ENCODE assay signal across 25 cellular contexts in the genomic region with DNA sequence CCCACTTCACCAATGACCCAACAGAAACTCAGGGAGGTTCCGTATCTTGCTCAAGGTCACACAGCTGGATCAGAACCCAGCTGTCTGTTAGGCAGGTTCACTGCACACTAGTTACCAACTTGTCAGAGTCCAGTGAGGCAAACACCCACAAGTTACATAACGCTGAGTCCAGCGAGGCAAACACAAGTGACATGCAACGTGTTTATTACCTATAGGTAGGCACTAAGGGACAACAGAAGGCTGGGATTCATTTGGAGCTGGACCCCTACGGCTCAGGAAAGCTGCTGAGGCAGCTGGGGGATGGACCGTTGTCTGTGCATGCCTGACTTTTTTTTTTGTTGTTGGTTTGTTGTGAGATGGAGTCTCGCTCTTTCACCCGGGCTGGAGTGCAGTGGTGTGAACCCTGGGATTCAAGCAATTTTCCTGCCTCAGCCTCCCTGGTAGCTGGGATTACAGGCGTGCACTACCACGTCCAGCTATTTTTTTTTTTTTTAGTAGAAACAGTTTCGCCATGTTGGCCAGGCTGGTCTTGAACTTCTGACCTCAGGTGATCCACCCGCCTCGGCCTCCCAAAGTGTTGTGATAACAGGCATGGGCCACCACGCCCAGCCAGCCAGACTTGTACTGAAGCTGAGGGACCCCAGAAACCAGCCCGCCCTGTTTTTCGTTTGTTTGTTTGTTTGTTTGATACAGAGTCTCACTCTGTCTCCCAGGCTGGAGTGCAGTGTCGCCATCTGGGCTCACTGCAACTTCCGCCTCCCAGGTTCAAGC. TPM values are rescaled to one million over a fixed set of nuclear protein-coding genes. Genes with fewer than 3 reads are reported as not detected.
DNase-seq lines count a peak whose midpoint lies in the region; TF ChIP-seq lines count a peak whose summit lies in the region.
"Had no signal": no experiment of that assay in that cellular context is flagged by ENCODE, and none has a peak within 500 bp of the region (broad histone marks: within the 10 kb centered on the region; RNA-seq: fewer than 3 reads in every experiment).

No MANE protein-coding gene starts in this region.

- H3K79me2 ChIP-seq in hepatocyte (peaks cover 15% of the 10 kb centered on the region), OCI-LY7 (ENCODE audit: insufficient read depth, low read depth, low read length) (peaks cover 3% of the 10 kb centered on the region; the same call in 1 of the 2 replicates)

- H3K4me1 Mint-ChIP-seq in Calu3 (ENCODE audit: low read depth, unreplicated experiment), result peaks cover 34% of the 10 kb centered on the region
- peaks cover 23% of the 10 kb centered on the region for H3K4me1 Mint-ChIP-seq in neural crest cell

- intact Hi-C loops in Calu3 (cut with micrococcal nuclease; ENCODE audit: unreplicated experiment), result loop anchor here (5.0 kb wide), 2 partner anchors 34 to 54 kb away; no protein-coding TSS in a partner anchor
- intact Hi-C loops in OCI-LY7 (cut with micrococcal nuclease; ENCODE audit: unreplicated experiment), result loop anchor here (5.0 kb wide), 1 partner anchor 129 kb away; a partner anchor contains a TSS

- CTCF ChIA-PET in Calu3 (lab: Charles Lee), result no interaction called here
- CTCF ChIA-PET in HEK293T (lab: Yijun Ruan, JAX), result no interaction called here
- CTCF ChIA-PET in OCI-LY7 (lab: Charles Lee; ENCODE audit: unreplicated experiment), result no interaction called here

- DNase-seq in Calu3 (no peak), hepatocyte (ENCODE audit: low spot score) (peak; percentile 33), neural crest cell (ENCODE audit: low read depth, low spot score) (no peak), NK-92 (lab: John Stamatoyannopoulos, UW; ENCODE audit: unreplicated experiment) (no peak), HEK293T (ENCODE audit: extremely low spot score) (no peak), middle frontal gyrus (ENCODE audit: extremely low spot score, low spot score) (no peak), OCI-LY7 (ENCODE audit: low spot score) (no peak)
- DNase-seq: activated CD8-positive, alpha-beta memory T cell treated with anti-CD3 and anti-CD28 coated beads, Interleukin-2, amount 50 U/mL, for 48 hours; H7; midbrain; MV-4-11; NCI-H187; NCI-H226; occipital lobe; PC-9; right cardiac atrium; SJCRH30 had no signal

- H3K27ac ChIP-seq in VCaP (peak overlapping the region; percentile 96; the same call in 1 of the 2 replicates), hepatocyte (no peak overlapping the region), OCI-LY7 (ENCODE audit: low read depth, low read length, poor library complexity, severe bottlenecking) (no peak overlapping the region)
- H3K27ac ChIP-seq: PC-9, SJCRH30, suprapubic skin had no signal

- H3K27me3 Mint-ChIP-seq in Calu3 (ENCODE audit: unreplicated experiment) (no peaks in the 10 kb centered on the region), neural crest cell (ENCODE audit: low read depth) (peaks cover 13% of the 10 kb centered on the region)

- H3K36me3 ChIP-seq in hepatocyte (replicated peaks; ENCODE audit: insufficient read depth, low read depth) (no peaks in the 10 kb centered on the region), OCI-LY7 (ENCODE audit: insufficient read depth, low read length) (peaks cover 4% of the 10 kb centered on the region; the same call in 1 of the 2 replicates)
- H3K36me3 ChIP-seq: SJCRH30 had no signal

- H3K4me2 ChIP-seq in hepatocyte (peak overlapping the region; percentile 73), OCI-LY7 (ENCODE audit: low read length) (no peak overlapping the region)
- H3K4me2 ChIP-seq: PC-9 had no signal

- H3K27me3 ChIP-seq in hepatocyte, result no peaks in the 10 kb centered on the region
- H3K27me3 ChIP-seq: SJCRH30, suprapubic skin had no signal

- no peak overlapping the region for H2AFZ ChIP-seq in hepatocyte
- H2AFZ ChIP-seq in OCI-LY7 (ENCODE audit: low read length), result no peak overlapping the region
- H2AFZ ChIP-seq: PC-9 had no signal

- WGBS in hepatocyte (ENCODE audit: low lambda C conversion rate, missing lambda C conversion rate), result 76% methylated on average over 18 of the region's 18 CpGs

- H3K4me3 Mint-ChIP-seq in Calu3 (ENCODE audit: low read depth, unreplicated experiment), result no peak overlapping the region
- peak overlapping the region; percentile 34 for H3K4me3 Mint-ChIP-seq in neural crest cell
- H3K4me3 Mint-ChIP-seq: dendritic cell treated with granulocyte-macrophage colony-stimulating factor and Interleukin-4, amounts not matched to agents 40 ng/mL and 50 ng/mL, for 4 days; stimulated activated effector memory CD8-positive, alpha-beta T cell treated with anti-CD3 and anti-CD28 coated beads, Interleukin-12 subunit alpha, Interleukin-12 subunit beta, amount 100 ng/mL, for 72 hours had no signal

- no peaks in the 10 kb centered on the region for H3K9me3 Mint-ChIP-seq in Calu3 (ENCODE audit: low read depth, unreplicated experiment)
- H3K9me3 Mint-ChIP-seq in neural crest cell, result no peaks in the 10 kb centered on the region
- H3K9me3 Mint-ChIP-seq: dendritic cell treated with granulocyte-macrophage colony-stimulating factor and Interleukin-4, amounts not matched to agents 40 ng/mL and 50 ng/mL, for 4 days; stimulated activated effector memory CD8-positive, alpha-beta T cell treated with anti-CD3 and anti-CD28 coated beads, Interleukin-12 subunit alpha, Interleukin-12 subunit beta, amount 100 ng/mL, for 72 hours had no signal

- H4K20me1 ChIP-seq in hepatocyte (ENCODE audit: insufficient read depth, poor library complexity, severe bottlenecking) (no peaks in the 10 kb centered on the region), OCI-LY7 (ENCODE audit: insufficient read depth, low read length) (no peaks in the 10 kb centered on the region)

- BruUV-seq in Calu3 (replicated peaks; lab: Mats Ljungman, UMichigan) (no TSS peak), OCI-LY7 (replicated peaks; lab: Mats Ljungman, UMichigan) (no TSS peak)

- H3K9me2 ChIP-seq in hepatocyte (replicated peaks; ENCODE audit: insufficient read depth) (no peaks in the 10 kb centered on the region), OCI-LY7 (ENCODE audit: insufficient read depth, low read length) (no peaks in the 10 kb centered on the region)

- POLR2A ChIA-PET in HEK293T (lab: Yijun Ruan, JAX) (no interaction called here), OCI-LY7 (lab: Charles Lee) (no interaction called here)

- peaks cover 60% of the 10 kb centered on the region for H3K36me3 Mint-ChIP-seq in Calu3 (ENCODE audit: insufficient read depth, unreplicated experiment)
- H3K36me3 Mint-ChIP-seq in neural crest cell (ENCODE audit: low read depth), result no peaks in the 10 kb centered on the region

- H3K27ac Mint-ChIP-seq in Calu3 (ENCODE audit: unreplicated experiment) (peak overlapping the region; percentile 1), neural crest cell (ENCODE audit: unreplicated experiment) (no peak overlapping the region)
- H3K27ac Mint-ChIP-seq: dendritic cell treated with granulocyte-macrophage colony-stimulating factor and Interleukin-4, amounts not matched to agents 40 ng/mL and 50 ng/mL, for 4 days had no signal

- H3K4me3 ChIP-seq in hepatocyte (no peak overlapping the region), OCI-LY7 (ENCODE audit: low read depth, low read length, poor library complexity, severe bottlenecking) (no peak overlapping the region)
- H3K4me3 ChIP-seq: PC-9, SJCRH30, suprapubic skin had no signal

- no peaks in the 10 kb centered on the region for H3K9me3 ChIP-seq in hepatocyte (ENCODE audit: low read depth)
- no peaks in the 10 kb centered on the region for H3K9me3 ChIP-seq in OCI-LY7 (ENCODE audit: low read length)
- H3K9me3 ChIP-seq: SJCRH30, suprapubic skin had no signal

- H3K4me1 ChIP-seq in hepatocyte (ENCODE audit: insufficient read depth) (peaks cover 12% of the 10 kb centered on the region), OCI-LY7 (ENCODE audit: insufficient read depth, low read length, poor library complexity, severe bottlenecking) (peaks cover 16% of the 10 kb centered on the region)

- TF ChIP-seq CTCF in Calu3 (IDR thresholded peaks at IDR 0.05; ENCODE audit: unreplicated experiment) (no peak), VCaP (conservative IDR thresholded peaks at IDR 0.05) (no peak), hepatocyte (IDR thresholded peaks at IDR 0.05; ENCODE audit: poor library complexity) (no peak), neural crest cell (conservative IDR thresholded peaks at IDR 0.05) (no peak), OCI-LY7 (conservative IDR thresholded peaks at IDR 0.05; ENCODE audit: low read length) (no peak)

TF ChIP-seq in HEK293T, 16 proteins besides CTCF, POLR2A, EP300 and RAD21 (continues in another document):
- TF ChIP-seq FOXA1 (IDR thresholded peaks at IDR 0.05), result no peak

RNA-seq across cellular contexts. Expression of a gene that starts 1.9 kb away (rescaled TPM):
- 42.6 and 51.1 TPM in 2 replicates for total RNA-seq in Calu3 (2022)
- total RNA-seq in hepatocyte, result 28.6 and 29.7 TPM in 2 replicates
- 30.4 and 44.2 TPM in 2 replicates for polyA plus RNA-seq in hepatocyte
- total RNA-seq in neural crest cell, result 42.4 and 42.9 TPM in 2 replicates
- 22.6 and 25.0 TPM in 2 replicates for total RNA-seq in OCI-LY7 (2014; rRNA removed; shearing (Covaris generic))
- 27.9 and 28.1 TPM in 2 replicates for total RNA-seq in OCI-LY7 (2022)

RNA-seq across cellular contexts. Expression of a gene that starts 8.1 kb away (rescaled TPM):
- total RNA-seq in Calu3 (2022), result not detected in 2 replicates
- total RNA-seq in hepatocyte, result 0.20 and 0.40 TPM in 2 replicates
- polyA plus RNA-seq in hepatocyte, result 1.1 and 1.8 TPM in 2 replicates
- 0.19 and 0.27 TPM in 2 replicates for total RNA-seq in neural crest cell
- not detected in 2 replicates for total RNA-seq in OCI-LY7 (2014; rRNA removed; shearing (Covaris generic))
- total RNA-seq in OCI-LY7 (2022), result not detected in 2 replicates
- total RNA-seq: fibroblast of villous mesenchyme; H7; kidney epithelial cell; occipital lobe; PC-9; SJCRH30; T-helper 1 cell treated with Interleukin-12 subunit alpha and Interleukin-12 subunit beta and Interleukin-4 antibody, amounts not matched to agents 30 ng/mL and 1 ng/mL, for 36 hours had no signal
- polyA plus RNA-seq: CD14-positive monocyte had no signal

RNA-seq across cellular contexts. Expression of a gene that starts 31.5 kb away (rescaled TPM):
- total RNA-seq in Calu3 (2022) (0.52 and 1.0 TPM in 2 replicates), hepatocyte (0.43 TPM in 1 of 2 replicates, not detected in the other), neural crest cell (1.2 and 1.7 TPM in 2 replicates), OCI-LY7 (2022) (6.8 and 7.8 TPM in 2 replicates)
- 0.70 and 1.2 TPM in 2 replicates for polyA plus RNA-seq in hepatocyte
- 3.0 and 5.0 TPM in 2 replicates for total RNA-seq in OCI-LY7 (2014; rRNA removed; shearing (Covaris generic))
- total RNA-seq: SJCRH30 had no signal
- polyA plus RNA-seq: CD14-positive monocyte had no signal

RNA-seq across cellular contexts. Expression of a gene that starts 50.7 kb away (rescaled TPM):
- 148 and 156 TPM in 2 replicates for total RNA-seq in Calu3 (2022)
- 37.7 and 47.9 TPM in 2 replicates for total RNA-seq in hepatocyte
- 39.1 and 43.1 TPM in 2 replicates for polyA plus RNA-seq in hepatocyte
- 31.5 and 34.5 TPM in 2 replicates for total RNA-seq in neural crest cell
- total RNA-seq in OCI-LY7 (2014; rRNA removed; shearing (Covaris generic)), result 38.6 and 48.1 TPM in 2 replicates
- total RNA-seq in OCI-LY7 (2022), result 42.7 and 48.2 TPM in 2 replicates

RNA-seq across cellular contexts. Expression of a gene that starts 55.8 kb away (rescaled TPM):
- total RNA-seq in Calu3 (2022) (41.9 and 45.1 TPM in 2 replicates), hepatocyte (2.7 and 3.8 TPM in 2 replicates), neural crest cell (0.11 TPM in 1 of 2 replicates, not detected in the other), OCI-LY7 (2022) (0.11 TPM in 1 of 2 replicates, not detected in the other)
- 11.5 and 12.1 TPM in 2 replicates for polyA plus RNA-seq in hepatocyte
- total RNA-seq in OCI-LY7 (2014; rRNA removed; shearing (Covaris generic)), result 0.28 TPM in 1 of 2 replicates, not detected in the other
- total RNA-seq: SJCRH30 had no signal
- polyA plus RNA-seq: CD14-positive monocyte had no signal
